ENCODE assay signal across 8 cellular contexts in genomic region chr9:35690447-35691324, GRCh38. TPM values are rescaled to one million over a fixed set of nuclear protein-coding genes. Genes with fewer than 3 reads are reported as not detected.
A peak's percentile ranks its signal among the peaks of the same experiment; 100 is the strongest.
DNase-seq lines count a peak whose midpoint lies in the region; ATAC-seq and TF ChIP-seq lines count a peak whose summit lies in the region.

No MANE protein-coding gene starts in this region.

- H3K9me3 Mint-ChIP-seq in H9, result peaks cover 0 to 2% of the 10 kb centered on the region in 2 experiments; a peak in 2 of 5 replicates

- H3K27ac Mint-ChIP-seq in H9, result peak overlapping the region in 2 of 3 experiments; percentile 65 to 76; a peak in 3 of 7 replicates

- H3K18ac ChIP-seq in H9 (ENCODE audit: insufficient read length, low read depth, low read length), result peak overlapping the region; percentile 50

- WGBS in H9 (ENCODE audit: extremely low coverage, insufficient read length, low lambda C conversion rate), result no CpG with 5 or more reads among the region's 73 CpGs

- H2BK120ac ChIP-seq in H9 (ENCODE audit: low read depth, low read length, poor library complexity, severe bottlenecking), result no peak overlapping the region

- no peaks in the 10 kb centered on the region; the same call in 1 of the 2 replicates for H3K27me3 Mint-ChIP-seq in H9 (ENCODE audit: low read depth)

- ATAC-seq in left cardiac atrium, result peak; percentile 69 to 71
- ATAC-seq in HG02610 (IDR thresholded peaks at IDR 0.05; ENCODE audit: unreplicated experiment), result no peak

- peak overlapping the region; percentile 74 for H3K4me3 ChIP-seq in BE2C (ENCODE audit: low read depth, low read length)
- H3K4me3 ChIP-seq in ascending aorta, result peak overlapping the region; percentile 83 to 93
- H3K4me3 ChIP-seq in parathyroid adenoma (ENCODE audit: low read depth, low read length), result peak overlapping the region; percentile 78

- no peak overlapping the region for H2AK5ac ChIP-seq in H9 (ENCODE audit: insufficient read length, low read length)

- TF ChIP-seq CTCF in BE2C (IDR thresholded peaks at IDR 0.05; ENCODE audit: low read depth, low read length) (no peak), H9 (conservative IDR thresholded peaks at IDR 0.05) (no peak), ascending aorta (IDR thresholded peaks at IDR 0.05) (no peak), parathyroid adenoma (IDR thresholded peaks at IDR 0.05) (no peak)

- H2AFZ ChIP-seq in H9 (ENCODE audit: low read length) (no peak overlapping the region), parathyroid adenoma (peak overlapping the region; percentile 94)

- no peak overlapping the region for H3K27ac ChIP-seq in H9 (ENCODE audit: insufficient read length, low read depth, low read length)
- peak overlapping the region; percentile 93 to 97 for H3K27ac ChIP-seq in ascending aorta
- H3K27ac ChIP-seq in parathyroid adenoma, result peak overlapping the region; percentile 69

- H3K4ac ChIP-seq in H9 (ENCODE audit: low read depth, low read length), result no peak overlapping the region

- no peaks in the 10 kb centered on the region; the same call in 1 of the 2 replicates for H3K79me2 ChIP-seq in H9 (ENCODE audit: insufficient read depth, low read length)
- H3K79me2 ChIP-seq in parathyroid adenoma, result no peaks in the 10 kb centered on the region

- peak overlapping the region; percentile 65 for H3K4me2 ChIP-seq in H9 (ENCODE audit: insufficient read depth, insufficient read length, low read length)
- H3K4me2 ChIP-seq in parathyroid adenoma (ENCODE audit: low read length), result peak overlapping the region; percentile 99

- H4K5ac ChIP-seq in H9 (ENCODE audit: insufficient read length, low read depth, low read length), result no peak overlapping the region

- no peak overlapping the region for H2BK5ac ChIP-seq in H9 (ENCODE audit: insufficient read length, low read length)

- no peak overlapping the region for H4K91ac ChIP-seq in H9 (ENCODE audit: insufficient read length, low read depth, low read length)

- H3T11ph ChIP-seq in H9 (ENCODE audit: low read length), result no peak overlapping the region

- no peaks in the 10 kb centered on the region for H3K9me3 ChIP-seq in BE2C
- no peaks in the 10 kb centered on the region for H3K9me3 ChIP-seq in H9 (ENCODE audit: control insufficient read depth, low read depth, low read length)
- no peaks in the 10 kb centered on the region for H3K9me3 ChIP-seq in ascending aorta
- no peaks in the 10 kb centered on the region for H3K9me3 ChIP-seq in parathyroid adenoma (ENCODE audit: control insufficient read depth, low read length)

- H3K4me3 Mint-ChIP-seq in H9, result peak overlapping the region; percentile 84 to 93

- H3K36me3 ChIP-seq in BE2C (no peaks in the 10 kb centered on the region), ascending aorta (peaks cover 27 to 38% of the 10 kb centered on the region in 2 donors), parathyroid adenoma (ENCODE audit: control insufficient read depth, insufficient read depth, low read length) (no peaks in the 10 kb centered on the region)

- no peak overlapping the region for H3K14ac ChIP-seq in H9 (ENCODE audit: insufficient read depth, low read length)

- H2BK12ac ChIP-seq in H9 (ENCODE audit: insufficient read length, low read depth, low read length), result no peak overlapping the region

- no peak overlapping the region for H2BK15ac ChIP-seq in H9 (ENCODE audit: low read depth, low read length)

- no peak overlapping the region for H3K23ac ChIP-seq in H9 (ENCODE audit: insufficient read length, low read depth, low read length)

- peaks cover 6% of the 10 kb centered on the region for H3K23me2 ChIP-seq in H9 (ENCODE audit: insufficient read length, low read depth, low read length, poor library complexity, severe bottlenecking)

- no peaks in the 10 kb centered on the region for H3K79me1 ChIP-seq in H9 (ENCODE audit: insufficient read depth, low read depth, low read length, poor library complexity, severe bottlenecking)

- intact Hi-C loops in ascending aorta (cut with DNase I) (loop anchor here (1.0 to 10.0 kb wide), 3 partner anchors 33 to 196 kb away; partner anchors contain the start of gene RUSC2), left cardiac atrium (cut with DNase I) (loop anchor here in 1 of 2 donors (5.0 kb wide), 1 partner anchor 37 kb away; no protein-coding TSS in a partner anchor)

- H3K36me3 Mint-ChIP-seq in H9 (ENCODE audit: insufficient read depth in 1 of 3, low read depth in 3 of 3), result peaks cover 12 to 30% (median 25%) of the 10 kb centered on the region in 3 experiments

- H3K4me1 ChIP-seq in BE2C, result no peaks in the 10 kb centered on the region; the same call in 1 of the 2 replicates
- peaks cover 3% of the 10 kb centered on the region; the same call in 1 of the 2 replicates for H3K4me1 ChIP-seq in H9 (ENCODE audit: insufficient read depth, low read length)
- H3K4me1 ChIP-seq in ascending aorta, result peaks cover 0 to 27% of the 10 kb centered on the region in 2 donors
- H3K4me1 ChIP-seq in parathyroid adenoma, result peaks cover 8% of the 10 kb centered on the region

- no peaks in the 10 kb centered on the region for H4K20me1 ChIP-seq in H9 (ENCODE audit: control insufficient read depth, insufficient read depth, insufficient read length)

- H3K9ac ChIP-seq in H9 (ENCODE audit: extremely low read depth, insufficient read length, low read length), result peak overlapping the region; percentile 10
- H3K9ac ChIP-seq in parathyroid adenoma, result peak overlapping the region; percentile 80

- H3K56ac ChIP-seq in H9 (ENCODE audit: insufficient read length, low read depth, low read length), result no peak overlapping the region

- H2BK20ac ChIP-seq in H9 (ENCODE audit: low read depth, low read length, poor library complexity, severe bottlenecking), result no peak overlapping the region

- H3K27me3 ChIP-seq in BE2C (no peaks in the 10 kb centered on the region), H9 (ENCODE audit: insufficient read depth, low read length) (no peaks in the 10 kb centered on the region), ascending aorta (no peaks in the 10 kb centered on the region), parathyroid adenoma (ENCODE audit: control insufficient read depth, insufficient read depth, low read length) (no peaks in the 10 kb centered on the region)

- no peak overlapping the region for H4K8ac ChIP-seq in H9 (replicated peaks; ENCODE audit: insufficient read length, low read depth, low read length)

- peaks cover 27 to 30% of the 10 kb centered on the region in 2 experiments for H3K4me1 Mint-ChIP-seq in H9

- DNase-seq in BE2C (peak; percentile 60), H9 (peak; percentile 66), SK-N-DZ (ENCODE audit: low spot score) (peak; percentile 52), ascending aorta (ENCODE audit: low spot score in 2 of 2) (peak; percentile 56 to 94), left cardiac atrium (peak; percentile 85), DMS153 (lab: John Stamatoyannopoulos, UW) (no peak)

RNA-seq across cellular contexts. Expression of gene TPM2, which starts 1.0 kb away (rescaled TPM):
- polyA plus RNA-seq in BE2C (2012; ENCODE audit: insufficient read depth, insufficient read length, low read depth), result 11.6 TPM
- 221 and 225 TPM in 2 replicates for total RNA-seq in H9 (2021)
- polyA plus RNA-seq in SK-N-DZ (2014; cell fraction: cytosol; rRNA removed), result 23.8 and 25.4 TPM in 2 replicates
- polyA plus RNA-seq in SK-N-DZ (2014; cell fraction: nucleus; rRNA removed), result 131 and 137 TPM in 2 replicates
- total RNA-seq in ascending aorta, result 1,923 TPM
- 100 to 1,000 TPM; 523 to 604 TPM for total RNA-seq in left cardiac atrium

RNA-seq across cellular contexts. Expression of gene CA9, which starts 17.0 kb away (rescaled TPM):
- not detected for polyA plus RNA-seq in BE2C (2012; ENCODE audit: insufficient read depth, insufficient read length, low read depth)
- 0.94 and 1.9 TPM in 2 replicates for total RNA-seq in H9 (2021)
- 2.2 TPM in 1 of 2 replicates, not detected in the other for polyA plus RNA-seq in SK-N-DZ (2014; cell fraction: cytosol; rRNA removed)
- polyA plus RNA-seq in SK-N-DZ (2014; cell fraction: nucleus; rRNA removed), result 2.3 TPM in 1 of 2 replicates, not detected in the other
- 3.9 TPM for total RNA-seq in ascending aorta
- total RNA-seq in left cardiac atrium, result 1 to 10 TPM; 1.6 to 2.8 TPM

RNA-seq across cellular contexts. Expression of gene ARHGEF39, which starts 25.7 kb away (rescaled TPM):
- 1.0 TPM for polyA plus RNA-seq in BE2C (2012; ENCODE audit: insufficient read depth, insufficient read length, low read depth)
- total RNA-seq in H9 (2021) (21.6 and 24.4 TPM in 2 replicates), ascending aorta (1.1 TPM), left cardiac atrium (under 1 TPM; 0.18 to 0.84 TPM)
- 10.9 and 15.1 TPM in 2 replicates for polyA plus RNA-seq in SK-N-DZ (2014; cell fraction: cytosol; rRNA removed)
- 30.1 and 40.3 TPM in 2 replicates for polyA plus RNA-seq in SK-N-DZ (2014; cell fraction: nucleus; rRNA removed)

RNA-seq across cellular contexts. Expression of gene CCDC107, which starts 32.6 kb away (rescaled TPM):
- 30.6 TPM for polyA plus RNA-seq in BE2C (2012; ENCODE audit: insufficient read depth, insufficient read length, low read depth)
- 11.3 and 12.0 TPM in 2 replicates for total RNA-seq in H9 (2021)
- 6.5 and 7.8 TPM in 2 replicates for polyA plus RNA-seq in SK-N-DZ (2014; cell fraction: cytosol; rRNA removed)
- polyA plus RNA-seq in SK-N-DZ (2014; cell fraction: nucleus; rRNA removed), result 7.7 and 8.2 TPM in 2 replicates
- total RNA-seq in ascending aorta, result 67.6 TPM
- 10 to 100 TPM; 52.3 to 70.9 TPM for total RNA-seq in left cardiac atrium

RNA-seq across cellular contexts. Expression of gene RMRP, which starts 32.9 kb away (rescaled TPM):
- polyA plus RNA-seq in BE2C (2012; ENCODE audit: insufficient read depth, insufficient read length, low read depth), result not detected
- total RNA-seq in H9 (2021) (18,417 and 20,652 TPM in 2 replicates), ascending aorta (17,070 TPM), left cardiac atrium (over 10,000 TPM; 14,118 to 22,490 TPM)
- polyA plus RNA-seq in SK-N-DZ (2014; cell fraction: cytosol; rRNA removed), result not detected in 2 replicates
- polyA plus RNA-seq in SK-N-DZ (2014; cell fraction: nucleus; rRNA removed), result not detected in 2 replicates

Comparison
In these comparisons a context has a peak if more than half of its experiments do, and no peak if none do; other contexts are left out.
1. RNA of gene ARHGEF39, which starts 25.7 kb away (total RNA-seq): 21.6 to 24.4 TPM in H9; 1.1 TPM in ascending aorta (single experiment) and 0.18 to 0.84 TPM in left cardiac atrium; every median in the first group is over 10 times any median in the second.
2. Peak in every context shown above with its lines, with median percentiles within 50 percentile points of each other: H3K4me3 ChIP-seq.